ENCODE assay signal across 10 cellular contexts in genomic region chr19:7104783-7105447, GRCh38. TPM values are rescaled to one million over a fixed set of nuclear protein-coding genes. Genes with fewer than 3 reads are reported as not detected.
"Had no signal": no experiment of that assay in that cellular context is flagged by ENCODE, and none has a peak within 500 bp of the region (broad histone marks: within the 10 kb centered on the region; RNA-seq: fewer than 3 reads in every experiment).

No MANE protein-coding gene starts in this region.

- FAIRE-seq: keratinocyte, pancreas had no signal

- ATAC-seq: activated CD4-positive, CD25-positive, alpha-beta regulatory T cell treated with anti-CD3 and anti-CD28 coated beads, Interleukin-2, amount 50 U/mL, for 24 hours; gastrocnemius medialis had no signal

- DNase-seq: activated effector memory CD4-positive, alpha-beta T cell treated with anti-CD3 and anti-CD28 coated beads, Interleukin-2, amount 50 U/mL, for 16 hours; cortex of kidney; effector memory CD4-positive, alpha-beta T cell; gastrocnemius medialis; retina; thyroid gland had no signal

RNA-seq across cellular contexts. Expression of gene MBD3L3, which starts 46.4 kb away (rescaled TPM):
- polyA plus RNA-seq: keratinocyte, liver, pancreas had no signal

RNA-seq across cellular contexts. Expression of gene MBD3L2, which starts 55.8 kb away (rescaled TPM):
- polyA plus RNA-seq: keratinocyte, liver, pancreas had no signal
